23 cellular contexts compared by ENCODE assay signal in the genomic region with DNA sequence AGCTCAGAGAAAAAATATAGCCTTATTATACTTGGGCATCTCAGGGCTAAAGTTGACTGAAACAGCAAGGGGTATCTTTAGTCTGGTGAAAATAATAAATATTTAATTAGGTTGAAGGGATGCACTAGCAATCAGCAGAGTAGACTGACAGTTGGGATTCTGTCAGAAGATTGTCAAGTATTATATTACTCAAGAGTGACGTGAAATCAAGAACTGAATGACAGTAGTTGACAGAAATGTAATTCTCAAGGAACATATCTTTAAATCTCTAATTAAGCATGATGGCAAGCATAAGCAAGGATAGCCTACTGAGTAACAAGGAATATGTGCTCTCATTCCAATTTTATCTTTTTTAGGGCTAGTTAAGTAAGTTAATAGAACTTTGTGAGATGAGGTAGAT.
"Had no signal": no experiment of that assay in that cellular context is flagged by ENCODE, and none has a peak within 500 bp of the region (broad histone marks: within the 10 kb centered on the region; RNA-seq: fewer than 3 reads in every experiment).

No MANE protein-coding gene starts in this region.

- H3K4me3 ChIP-seq: colonic mucosa, coronary artery, dorsolateral prefrontal cortex, esophagus muscularis mucosa, esophagus squamous epithelium, gastrocnemius medialis, gastroesophageal sphincter, heart left ventricle, heart right ventricle had no signal

- H3K4me1 ChIP-seq: colonic mucosa, esophagus muscularis mucosa, esophagus squamous epithelium, foreskin keratinocyte, gastrocnemius medialis, gastroesophageal sphincter, heart left ventricle, heart right ventricle had no signal

- H3K27ac ChIP-seq: colonic mucosa, coronary artery, dorsolateral prefrontal cortex, epithelial cell of prostate, esophagus muscularis mucosa, esophagus squamous epithelium, foreskin keratinocyte, gastrocnemius medialis, gastroesophageal sphincter, heart left ventricle, heart right ventricle had no signal

- H3K9me3 ChIP-seq: colonic mucosa, esophagus muscularis mucosa, gastrocnemius medialis, gastroesophageal sphincter, heart left ventricle had no signal

- H3K27me3 ChIP-seq: colonic mucosa, dorsolateral prefrontal cortex, esophagus muscularis mucosa, esophagus squamous epithelium, foreskin keratinocyte, gastrocnemius medialis, gastroesophageal sphincter, heart left ventricle, heart right ventricle had no signal

- H3K36me3 ChIP-seq: colonic mucosa, esophagus muscularis mucosa, esophagus squamous epithelium, gastrocnemius medialis, gastroesophageal sphincter, heart left ventricle, heart right ventricle had no signal

- DNase-seq: colonic mucosa; cortex of kidney; dermis blood vessel endothelial cell; dorsolateral prefrontal cortex; effector CD4-positive, alpha-beta T cell; effector CD8-positive, alpha-beta T cell; effector memory CD4-positive, alpha-beta T cell; effector memory CD8-positive, alpha-beta T cell; endodermal cell; erythroblast; esophagus squamous epithelium; foreskin fibroblast; foreskin keratinocyte; foreskin melanocyte; gastrocnemius medialis; glutamatergic neuron; head of caudate nucleus; heart left ventricle; heart right ventricle had no signal
